ENCODE assay signal across 21 cellular contexts in the genomic region with DNA sequence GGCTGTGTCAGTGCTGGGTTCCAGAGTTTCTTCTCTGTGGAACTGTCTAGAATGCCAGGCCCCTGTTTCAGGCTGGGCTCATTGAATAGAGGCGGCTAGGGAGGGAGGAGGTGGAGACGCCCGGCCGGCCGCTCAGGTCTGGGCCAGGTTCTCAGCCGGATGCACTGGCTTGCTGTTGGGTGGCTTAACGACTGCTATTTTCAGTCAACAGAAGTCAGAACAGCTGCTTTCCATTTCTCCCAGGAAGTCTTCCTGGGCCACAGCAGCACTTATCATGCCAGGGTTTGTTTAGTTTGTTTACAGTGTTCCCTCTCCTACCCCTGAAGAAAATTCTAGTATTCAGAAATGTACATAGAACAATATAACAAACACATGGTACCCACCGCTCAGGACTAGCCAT.
"Had no signal": no experiment of that assay in that cellular context is flagged by ENCODE, and none has a peak within 500 bp of the region (broad histone marks: within the 10 kb centered on the region; RNA-seq: fewer than 3 reads in every experiment).

No MANE protein-coding gene starts in this region.

- ATAC-seq: activated naive CD8-positive, alpha-beta T cell treated with anti-CD3 and anti-CD28 coated beads, Interleukin-2, amount 50 U/mL, for 24 hours; naive thymus-derived CD8-positive, alpha-beta T cell; sciatic nerve; stimulated activated naive B cell treated with anti-CD40 and anti-IgM and Interleukin-4, amounts not matched to agents 10 μg/mL and 1 μg/mL and 100 μg/mL, for 72 hours had no signal

- H3K27ac ChIP-seq: brain microvascular endothelial cell, coronary artery, esophagus muscularis mucosa, pancreas, spleen, vagina had no signal

- H3K27ac Mint-ChIP-seq: activated CD4-positive, alpha-beta T cell treated with anti-CD3 and anti-CD28 coated beads, Interleukin-2, amount 10 ng/mL, durations not matched to agents 24 days and 14 days; activated naive CD4-positive, alpha-beta T cell treated with anti-CD3 and anti-CD28 coated beads, Interleukin-2, amount 10 ng/mL, durations not matched to agents 7 days and 5 days; activated naive CD8-positive, alpha-beta T cell treated with anti-CD3 and anti-CD28 coated beads, Interleukin-2, amount 50 U/mL, for 24 hours; naive thymus-derived CD8-positive, alpha-beta T cell; stimulated activated naive B cell treated with anti-CD40 and anti-IgM and Interleukin-4, amounts not matched to agents 10 μg/mL and 1 μg/mL and 100 μg/mL, for 72 hours had no signal

- H3K27me3 Mint-ChIP-seq: activated naive CD8-positive, alpha-beta T cell treated with anti-CD3 and anti-CD28 coated beads, Interleukin-2, amount 50 U/mL, for 24 hours; central memory CD8-positive, alpha-beta T cell; naive thymus-derived CD8-positive, alpha-beta T cell; stimulated activated naive B cell treated with anti-CD40 and anti-IgM and Interleukin-4, amounts not matched to agents 10 μg/mL and 1 μg/mL and 100 μg/mL, for 72 hours had no signal

- H3K36me3 Mint-ChIP-seq: activated naive CD4-positive, alpha-beta T cell treated with anti-CD3 and anti-CD28 coated beads, Interleukin-2, amount 10 ng/mL, durations not matched to agents 7 days and 5 days; naive thymus-derived CD8-positive, alpha-beta T cell; stimulated activated naive B cell treated with anti-CD40 and anti-IgM and Interleukin-4, amounts not matched to agents 10 μg/mL and 1 μg/mL and 100 μg/mL, for 72 hours had no signal

- H3K4me3 Mint-ChIP-seq: activated CD4-positive, alpha-beta T cell treated with anti-CD3 and anti-CD28 coated beads, Interleukin-2, amount 10 ng/mL, durations not matched to agents 24 days and 14 days; activated naive CD4-positive, alpha-beta T cell treated with anti-CD3 and anti-CD28 coated beads, Interleukin-2, amount 10 ng/mL, durations not matched to agents 7 days and 5 days; activated naive CD8-positive, alpha-beta T cell treated with anti-CD3 and anti-CD28 coated beads, Interleukin-2, amount 50 U/mL, for 24 hours; central memory CD8-positive, alpha-beta T cell; naive thymus-derived CD8-positive, alpha-beta T cell; stimulated activated naive B cell treated with anti-CD40 and anti-IgM and Interleukin-4, amounts not matched to agents 10 μg/mL and 1 μg/mL and 100 μg/mL, for 72 hours had no signal

- DNase-seq: activated CD4-positive, alpha-beta T cell treated with anti-CD3 and anti-CD28 coated beads, Interleukin-2, amount 10 ng/mL, durations not matched to agents 24 days and 14 days; activated CD8-positive, alpha-beta memory T cell treated with anti-CD3 and anti-CD28 coated beads, Interleukin-2, amount 50 U/mL, for 48 hours; activated effector memory CD4-positive, alpha-beta T cell treated with Interleukin-2 at 50 U/mL for 16 hours; activated naive CD4-positive, alpha-beta T cell treated with anti-CD3 and anti-CD28 coated beads, Interleukin-2, amount 10 ng/mL, durations not matched to agents 7 days and 5 days; activated naive CD8-positive, alpha-beta T cell treated with anti-CD3 and anti-CD28 coated beads, Interleukin-2, amount 50 U/mL, for 24 hours; activated T-cell treated with anti-CD3 and anti-CD28 coated beads, Interleukin-2, amount 50 U/mL, for 48 hours; aorta; brain microvascular endothelial cell; mesenchymal stem cell; naive thymus-derived CD8-positive, alpha-beta T cell; pancreas; spleen; stimulated activated CD4-positive, alpha-beta T cell treated with anti-CD3 and anti-CD28 coated beads, Interleukin-4, amount 100 ng/mL, for 4 hours; stimulated activated naive B cell treated with anti-CD40 and anti-IgM and Interleukin-4, amounts not matched to agents 10 μg/mL and 1 μg/mL and 100 μg/mL, for 72 hours; T-helper 1 cell; T-helper 9 cell had no signal

- H3K9me3 Mint-ChIP-seq: activated CD4-positive, alpha-beta T cell treated with anti-CD3 and anti-CD28 coated beads, Interleukin-2, amount 10 ng/mL, durations not matched to agents 24 days and 14 days; activated naive CD4-positive, alpha-beta T cell treated with anti-CD3 and anti-CD28 coated beads, Interleukin-2, amount 10 ng/mL, durations not matched to agents 7 days and 5 days; activated naive CD8-positive, alpha-beta T cell treated with anti-CD3 and anti-CD28 coated beads, Interleukin-2, amount 50 U/mL, for 24 hours; central memory CD8-positive, alpha-beta T cell; naive thymus-derived CD8-positive, alpha-beta T cell; stimulated activated naive B cell treated with anti-CD40 and anti-IgM and Interleukin-4, amounts not matched to agents 10 μg/mL and 1 μg/mL and 100 μg/mL, for 72 hours had no signal

- H3K9me3 ChIP-seq: esophagus muscularis mucosa, pancreas, spleen, vagina had no signal

- H3K4me1 Mint-ChIP-seq: central memory CD8-positive, alpha-beta T cell had no signal

- H3K27me3 ChIP-seq: brain microvascular endothelial cell, esophagus muscularis mucosa, pancreas, spleen, vagina had no signal

- H3K4me1 ChIP-seq: vagina had no signal

- H3K4me3 ChIP-seq: coronary artery, esophagus muscularis mucosa, pancreas, spleen, vagina had no signal

- H3K36me3 ChIP-seq: brain microvascular endothelial cell, esophagus muscularis mucosa, pancreas, spleen, vagina had no signal
